Comparison of ENCODE assay signal across 15 cellular contexts in the genomic region with DNA sequence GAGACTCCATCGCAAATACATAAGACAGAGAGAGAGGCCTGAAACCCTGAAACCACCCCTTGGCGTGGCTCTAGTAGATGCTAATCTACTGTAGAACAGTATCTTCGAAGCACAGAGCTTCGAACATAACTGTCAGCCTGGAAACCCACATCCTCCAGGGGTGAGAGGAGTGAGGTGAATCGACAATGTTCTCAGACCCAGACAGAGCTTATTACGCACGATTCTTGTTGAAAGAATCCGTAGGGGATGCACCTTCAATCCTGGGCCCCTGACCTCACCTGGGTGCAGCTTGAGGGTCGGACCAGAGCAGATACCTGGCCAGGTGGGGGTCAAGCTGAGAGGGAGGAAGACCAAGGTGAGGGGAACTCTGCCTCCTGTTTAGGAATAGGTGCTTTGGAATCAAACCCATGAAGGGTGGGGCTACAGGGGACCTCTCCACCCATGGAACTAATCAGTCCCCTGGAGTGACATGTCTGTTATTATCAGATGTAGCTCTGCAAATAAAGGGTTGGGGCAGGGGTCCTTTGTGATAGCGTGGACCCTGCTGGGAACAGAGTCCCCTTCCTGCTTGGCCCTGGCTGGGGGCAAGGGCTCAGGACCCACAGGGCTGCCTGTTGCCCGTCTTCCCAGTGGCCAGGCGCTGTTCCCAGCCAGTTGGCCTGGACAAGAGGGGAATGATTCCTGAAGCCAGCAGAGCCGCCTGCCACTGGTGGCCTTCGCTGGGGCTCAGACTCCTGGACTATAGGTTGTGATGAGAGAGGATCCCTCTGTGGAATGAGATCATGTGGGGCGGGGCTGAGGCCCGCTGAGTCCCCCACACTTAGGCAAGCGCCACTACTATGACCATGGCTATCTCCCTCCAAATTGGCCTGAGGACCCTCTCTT. TPM values are rescaled to one million over a fixed set of nuclear protein-coding genes. Genes with fewer than 3 reads are reported as not detected.
A peak's percentile ranks its signal among the peaks of the same experiment; 100 is the strongest.
DNase-seq lines count a peak whose midpoint lies in the region; ATAC-seq and TF ChIP-seq lines count a peak whose summit lies in the region.
"Had no signal": no experiment of that assay in that cellular context is flagged by ENCODE, and none has a peak within 500 bp of the region (broad histone marks: within the 10 kb centered on the region; RNA-seq: fewer than 3 reads in every experiment).

No MANE protein-coding gene starts in this region.

- no peak for ATAC-seq in GM18519 (IDR thresholded peaks at IDR 0.05; ENCODE audit: low FRiP score, unreplicated experiment)
- ATAC-seq in GM21381 (IDR thresholded peaks at IDR 0.05; ENCODE audit: unreplicated experiment) = no peak

- H3K36me3 Mint-ChIP-seq in glutamatergic neuron (ENCODE audit: unreplicated experiment) = no peaks in the 10 kb centered on the region

- H3K9me3 Mint-ChIP-seq in glutamatergic neuron (ENCODE audit: unreplicated experiment) = peaks cover 6% of the 10 kb centered on the region

- peak; percentile 18 to 26 for DNase-seq in activated CD8-positive, alpha-beta memory T cell treated with anti-CD3 and anti-CD28 coated beads for 1 hour (ENCODE audit: extremely low read depth in 1 of 2, low read depth in 1 of 2)
- no peak for DNase-seq in activated CD8-positive, alpha-beta memory T cell treated with anti-CD3 and anti-CD28 coated beads, Interleukin-2, amount 50 U/mL, for 48 hours
- DNase-seq in activated T-cell treated with anti-CD3 and anti-CD28 coated beads for 48 hours (ENCODE audit: low read depth) (peak; percentile 28), glutamatergic neuron (peak; percentile 8), GM13976 (ENCODE audit: low spot score) (no peak)
- DNase-seq in stimulated activated naive CD4-positive, alpha-beta T cell (lab: John Stamatoyannopoulos, UW) = peak; percentile 58 to 93 (median 76)
- DNase-seq: 8988T, amygdala, GM23248, Karpas-422, NCI-H524 had no signal

- no peak overlapping the region for H3K4me3 Mint-ChIP-seq in glutamatergic neuron (ENCODE audit: unreplicated experiment)

- in situ Hi-C loops in GM13976 (cut with MboI; ENCODE audit: low sequenced_read_pairs, unreplicated experiment) = no loop called here

- TF ChIP-seq CTCF in glutamatergic neuron (IDR thresholded peaks at IDR 0.05; ENCODE audit: partially characterized antibody, unreplicated experiment) = no peak
- TF ChIP-seq CTCF in GM13976 (IDR thresholded peaks at IDR 0.05; ENCODE audit: borderline replicate concordance, control extremely low read depth, extremely low read depth, insufficient read depth, missing control alignments) = no peak

- no peak overlapping the region for H3K27ac Mint-ChIP-seq in glutamatergic neuron (ENCODE audit: unreplicated experiment)

- peaks cover 1% of the 10 kb centered on the region for H3K27me3 Mint-ChIP-seq in glutamatergic neuron (ENCODE audit: unreplicated experiment)

- peaks cover 10% of the 10 kb centered on the region for H3K4me1 Mint-ChIP-seq in glutamatergic neuron (ENCODE audit: low read depth, unreplicated experiment)

RNA-seq across cellular contexts. Expression of a gene that starts 41.2 kb away (rescaled TPM):
- total RNA-seq in glutamatergic neuron (ENCODE audit: unreplicated experiment) = 1.8 TPM
- total RNA-seq: GM23248, osteoblast, SJSA1 had no signal

Comparison
In these comparisons a context has a peak if more than half of its experiments do, and no peak if none do; other contexts are left out.
1. DNase-seq: peak in activated CD8-positive, alpha-beta memory T cell treated with anti-CD3 and anti-CD28 coated beads for 1 hour (2 of 2), activated T-cell treated with anti-CD3 and anti-CD28 coated beads for 48 hours (single experiment), glutamatergic neuron (single experiment) and stimulated activated naive CD4-positive, alpha-beta T cell (6 of 6); none in activated CD8-positive, alpha-beta memory T cell treated with anti-CD3 and anti-CD28 coated beads, Interleukin-2, amount 50 U/mL, for 48 hours (single experiment) and GM13976 (single experiment).